ENCODE assay signal across 18 cellular contexts in genomic region chrX:38661561-38661960, GRCh38.
"Had no signal": no experiment of that assay in that cellular context is flagged by ENCODE, and none has a peak within 500 bp of the region (broad histone marks: within the 10 kb centered on the region; RNA-seq: fewer than 3 reads in every experiment).

No MANE protein-coding gene starts in this region.

- H3K36me3 Mint-ChIP-seq: naive thymus-derived CD8-positive, alpha-beta T cell; stimulated activated memory B cell treated with anti-CD40 and anti-IgM and Interleukin-4, amounts not matched to agents 10 μg/mL and 1 μg/mL and 100 μg/mL, for 72 hours had no signal

- H3K9me3 Mint-ChIP-seq: activated CD8-positive, alpha-beta T cell treated with anti-CD3 and anti-CD28 coated beads for 36 hours; activated naive CD4-positive, alpha-beta T cell treated with anti-CD3 and anti-CD28 coated beads for 36 hours; naive thymus-derived CD8-positive, alpha-beta T cell; stimulated activated memory B cell treated with anti-CD40 and anti-IgM and Interleukin-4, amounts not matched to agents 10 μg/mL and 1 μg/mL and 100 μg/mL, for 72 hours had no signal

- H3K27me3 Mint-ChIP-seq: activated CD8-positive, alpha-beta T cell treated with anti-CD3 and anti-CD28 coated beads for 36 hours; stimulated activated memory B cell treated with anti-CD40 and anti-IgM and Interleukin-4, amounts not matched to agents 10 μg/mL and 1 μg/mL and 100 μg/mL, for 72 hours had no signal

- ATAC-seq: activated CD8-positive, alpha-beta T cell treated with anti-CD3 and anti-CD28 coated beads for 36 hours; heart right ventricle; left lung; mucosa of descending colon; naive thymus-derived CD8-positive, alpha-beta T cell; stimulated activated memory B cell treated with anti-CD40 and anti-IgM and Interleukin-4, amounts not matched to agents 10 μg/mL and 1 μg/mL and 100 μg/mL, for 72 hours had no signal

- H3K27ac ChIP-seq: epithelial cell of prostate, heart right ventricle, left lung, neutrophil, transverse colon, VCaP had no signal

- H3K9me3 ChIP-seq: gastrocnemius medialis, heart right ventricle, left lung, mucosa of descending colon, neutrophil, transverse colon had no signal

- H3K4me1 ChIP-seq: heart right ventricle, left lung, transverse colon had no signal

- H3K4me3 ChIP-seq: gastrocnemius medialis, heart right ventricle, left lung, mucosa of descending colon, smooth muscle cell, transverse colon had no signal

- H3K4me1 Mint-ChIP-seq: naive thymus-derived CD8-positive, alpha-beta T cell; stimulated activated memory B cell treated with anti-CD40 and anti-IgM and Interleukin-4, amounts not matched to agents 10 μg/mL and 1 μg/mL and 100 μg/mL, for 72 hours had no signal

- H3K27ac Mint-ChIP-seq: activated CD8-positive, alpha-beta T cell treated with anti-CD3 and anti-CD28 coated beads for 36 hours; activated naive CD4-positive, alpha-beta T cell treated with anti-CD3 and anti-CD28 coated beads for 36 hours; naive thymus-derived CD8-positive, alpha-beta T cell; stimulated activated memory B cell treated with anti-CD40 and anti-IgM and Interleukin-4, amounts not matched to agents 10 μg/mL and 1 μg/mL and 100 μg/mL, for 72 hours had no signal

- DNase-seq: activated CD8-positive, alpha-beta memory T cell treated with anti-CD3 and anti-CD28 coated beads, Interleukin-2, amount 50 U/mL, for 48 hours; activated CD8-positive, alpha-beta T cell treated with anti-CD3 and anti-CD28 coated beads for 36 hours; activated naive CD4-positive, alpha-beta T cell treated with anti-CD3 and anti-CD28 coated beads for 36 hours; central memory CD4-positive, alpha-beta T cell; effector memory CD4-positive, alpha-beta T cell; gastrocnemius medialis; heart right ventricle; islet precursor cell; left lung; mucosa of descending colon; naive thymus-derived CD8-positive, alpha-beta T cell; posterior cingulate gyrus; transverse colon had no signal

- H3K36me3 ChIP-seq: gastrocnemius medialis, heart right ventricle, left lung, neutrophil, transverse colon had no signal

- H3K4me3 Mint-ChIP-seq: activated CD8-positive, alpha-beta T cell treated with anti-CD3 and anti-CD28 coated beads for 36 hours; activated naive CD4-positive, alpha-beta T cell treated with anti-CD3 and anti-CD28 coated beads for 36 hours; naive thymus-derived CD8-positive, alpha-beta T cell; stimulated activated memory B cell treated with anti-CD40 and anti-IgM and Interleukin-4, amounts not matched to agents 10 μg/mL and 1 μg/mL and 100 μg/mL, for 72 hours had no signal

- H3K27me3 ChIP-seq: gastrocnemius medialis, left lung, neutrophil, transverse colon had no signal

- H3K4me2 ChIP-seq: smooth muscle cell had no signal
